ENCODE assay signal across 21 cellular contexts in genomic region chr2:175330195-175330594, GRCh38.
DNase-seq lines count a peak whose midpoint lies in the region; ATAC-seq, FAIRE-seq and TF ChIP-seq lines count a peak whose summit lies in the region.
"Had no signal": no experiment of that assay in that cellular context is flagged by ENCODE, and none has a peak within 500 bp of the region (broad histone marks: within the 10 kb centered on the region; RNA-seq: fewer than 3 reads in every experiment).

No MANE protein-coding gene starts in this region.

- intact Hi-C loops in HepG2 (cut with micrococcal nuclease; ENCODE audit: unreplicated experiment): no loop called here
- intact Hi-C loops in right lobe of liver (cut with DNase I): no loop called here
- intact Hi-C loops in GM12878 (cut with micrococcal nuclease; ENCODE audit: unreplicated experiment): no loop called here
- intact Hi-C loops in body of pancreas (cut with DNase I): no loop called here

- ATAC-seq in HepG2 (no peak), right lobe of liver (no peak), GM12878 (no peak), body of pancreas (no peak)
- ATAC-seq: CD8-positive, alpha-beta T cell had no signal

- TF ChIP-seq POLR2A in HepG2 (IDR thresholded peaks at IDR 0.05; ENCODE audit: insufficient read depth in 1 of 2, low read depth in 2 of 2, low read length in 2 of 2): no peak
- TF ChIP-seq POLR2A in right lobe of liver (IDR thresholded peaks at IDR 0.05): no peak
- TF ChIP-seq POLR2A in GM12878 (IDR thresholded peaks at IDR 0.05; ENCODE audit: low read depth, low read length): no peak
- TF ChIP-seq POLR2A in body of pancreas (IDR thresholded peaks at IDR 0.05): no peak

- RAD21 ChIA-PET in GM12878 (lab: Charles Lee; ENCODE audit: unreplicated experiment): interaction anchor here (0.8 kb wide), 1 partner anchor 79 kb away, joined by 5 read pairs; no protein-coding TSS in a partner anchor

- no peaks in the 10 kb centered on the region for H4K20me1 ChIP-seq in HepG2 (ENCODE audit: insufficient read depth, low read length)
- H4K20me1 ChIP-seq in GM12878 (ENCODE audit: control insufficient read depth, insufficient read depth): no peaks in the 10 kb centered on the region
- H4K20me1 ChIP-seq: BLaER1 had no signal

- H3K9ac ChIP-seq in HepG2 (ENCODE audit: insufficient read depth, low read depth, low read length) (no peak overlapping the region), GM12878 (ENCODE audit: control insufficient read depth, insufficient read depth, low read length) (no peak overlapping the region), parathyroid adenoma (no peak overlapping the region)
- H3K9ac ChIP-seq: BLaER1 had no signal

- DNase-seq in HepG2 (ENCODE audit: low spot score) (no peak), right lobe of liver (no peak), GM12878 (ENCODE audit: low read depth, low spot score) (no peak), body of pancreas (no peak), brain microvascular endothelial cell (no peak)
- DNase-seq: Caco-2; CD4-positive, CD25-positive, alpha-beta regulatory T cell; CD8-positive, alpha-beta T cell; DMS153; EL; GDM1; GOT3 had no signal

- SMC1A ChIA-PET in GM12878 (lab: Charles Lee; ENCODE audit: uncharacterized antibody, unreplicated experiment): no interaction called here

- no peak for TF ChIP-seq EP300 in HepG2 (IDR thresholded peaks at IDR 0.05; ENCODE audit: low read depth in 2 of 2, low read length in 2 of 2)
- no peak for TF ChIP-seq EP300 in HepG2 (CRISPR knock-in tag; IDR thresholded peaks at IDR 0.05; ENCODE audit: borderline replicate concordance)
- no peak for TF ChIP-seq EP300 in GM12878 (IDR thresholded peaks at IDR 0.05; ENCODE audit: borderline replicate concordance in 1 of 2, control insufficient read depth in 1 of 2, low read depth in 2 of 2, low read length in 2 of 2)

- FAIRE-seq in HepG2 (lab: Jason Lieb, UNC) (no peak), GM12878 (lab: Jason Lieb, UNC) (no peak)
- FAIRE-seq: A204.1, GM12891, GM18507, H54 had no signal

- in situ Hi-C loops in HepG2 (cut with HindIII; ENCODE audit: extremely low pct_ligation_motif_present, low pct_unique_long_range_greater_than_20kb): no loop called here
- in situ Hi-C loops in GM12878 (cut with MboI): no loop called here
- in situ Hi-C loops in brain microvascular endothelial cell (cut with HindIII; ENCODE audit: low pct_ligation_motif_present, low sequenced_read_pairs): no loop called here

- H3K27me3 ChIP-seq in HepG2 (ENCODE audit: control insufficient read depth in 1 of 2, insufficient read depth in 2 of 2, low read length in 2 of 2): no peaks in the 10 kb centered on the region
- no peaks in the 10 kb centered on the region for H3K27me3 ChIP-seq in right lobe of liver
- no peaks in the 10 kb centered on the region for H3K27me3 ChIP-seq in GM12878 (replicated peaks in 1 of 2; ENCODE audit: control insufficient read depth in 2 of 2, insufficient read depth in 2 of 2, low read length in 1 of 2)
- H3K27me3 ChIP-seq in parathyroid adenoma (ENCODE audit: control insufficient read depth, insufficient read depth, low read length): no peaks in the 10 kb centered on the region
- H3K27me3 ChIP-seq in body of pancreas: no peaks in the 10 kb centered on the region
- no peaks in the 10 kb centered on the region for H3K27me3 ChIP-seq in brain microvascular endothelial cell (replicated peaks)
- H3K27me3 ChIP-seq: BLaER1 had no signal

- H3K79me2 ChIP-seq in HepG2 (ENCODE audit: insufficient read depth, low read length): no peaks in the 10 kb centered on the region
- H3K79me2 ChIP-seq in GM12878 (ENCODE audit: control insufficient read depth, insufficient read depth, low read length): no peaks in the 10 kb centered on the region
- H3K79me2 ChIP-seq in parathyroid adenoma: no peaks in the 10 kb centered on the region

- H3K4me2 ChIP-seq in HepG2 (ENCODE audit: low read depth, low read length) (no peak overlapping the region), GM12878 (ENCODE audit: control insufficient read depth, insufficient read depth) (no peak overlapping the region), parathyroid adenoma (ENCODE audit: low read length) (no peak overlapping the region)
- H3K4me2 ChIP-seq: BLaER1 had no signal

- H2AFZ ChIP-seq in HepG2 (ENCODE audit: low read length) (no peak overlapping the region), GM12878 (ENCODE audit: control insufficient read depth, low read depth, low read length) (no peak overlapping the region), parathyroid adenoma (peak overlapping the region; percentile 59)

- H3K4me3 ChIP-seq in HepG2 (replicated peaks in 1 of 3; ENCODE audit: insufficient read depth in 1 of 3, low read depth in 2 of 3, low read length in 3 of 3) (no peak overlapping the region), right lobe of liver (no peak overlapping the region), GM12878 (no peak overlapping the region), parathyroid adenoma (ENCODE audit: low read depth, low read length) (no peak overlapping the region), body of pancreas (no peak overlapping the region), brain microvascular endothelial cell (ENCODE audit: low read depth, low read length) (no peak overlapping the region)
- H3K4me3 ChIP-seq: BLaER1, HAP-1 had no signal

- TF ChIP-seq RAD21 in HepG2 (CRISPR knock-in tag; IDR thresholded peaks at IDR 0.05) (no peak), GM12878 (IDR thresholded peaks at IDR 0.05; ENCODE audit: insufficient read depth, low read depth, low read length) (no peak)

- no peaks in the 10 kb centered on the region for H3K4me1 ChIP-seq in HepG2 (ENCODE audit: insufficient read depth, low read length)
- no peaks in the 10 kb centered on the region for H3K4me1 ChIP-seq in right lobe of liver
- H3K4me1 ChIP-seq in GM12878 (ENCODE audit: control insufficient read depth, insufficient read depth, low read length): no peaks in the 10 kb centered on the region
- no peaks in the 10 kb centered on the region for H3K4me1 ChIP-seq in parathyroid adenoma
- no peaks in the 10 kb centered on the region for H3K4me1 ChIP-seq in body of pancreas
- H3K4me1 ChIP-seq: BLaER1, Caco-2, HAP-1 had no signal

- CTCF ChIA-PET in HepG2 (lab: Yijun Ruan, JAX; ENCODE audit: low intra/inter-chr PET ratio, low total read pairs): no interaction called here
- CTCF ChIA-PET in GM12878 (lab: Yijun Ruan, JAX): interaction anchor here (0.9 kb wide), 1 partner anchor 19 kb away, joined by 3 read pairs; no protein-coding TSS in a partner anchor

- POLR2A ChIA-PET in HepG2 (lab: Yijun Ruan, JAX) (no interaction called here), GM12878 (lab: Charles Lee) (no interaction called here)

- BruUV-seq in HepG2 (replicated peaks; lab: Mats Ljungman, UMichigan) (no TSS peak), GM12878 (replicated peaks; lab: Mats Ljungman, UMichigan) (no TSS peak)

- 16% methylated on average over 3 of the region's 3 CpGs for WGBS in HepG2 (ENCODE audit: low lambda C conversion rate)
- 67% methylated on average over 3 of the region's 3 CpGs for WGBS in right lobe of liver (ENCODE audit: insufficient coverage, low coverage, low lambda C conversion rate, missing lambda C conversion rate)
- 66% methylated on average over 3 of the region's 3 CpGs for WGBS in GM12878 (ENCODE audit: insufficient coverage, insufficient replicate concordance, low lambda C conversion rate, missing lambda C conversion rate)
- 64 to 75% methylated on average over 3 of the region's 3 CpGs for WGBS in body of pancreas, 2 donors

- no peak overlapping the region for H3K27ac ChIP-seq in HepG2 (ENCODE audit: extremely low read length, insufficient read depth, low read length)
- no peak overlapping the region for H3K27ac ChIP-seq in right lobe of liver
- no peak overlapping the region for H3K27ac ChIP-seq in GM12878 (ENCODE audit: control insufficient read depth, insufficient read depth)
- no peak overlapping the region for H3K27ac ChIP-seq in parathyroid adenoma
- H3K27ac ChIP-seq in body of pancreas: no peak overlapping the region
- H3K27ac ChIP-seq in brain microvascular endothelial cell: no peak overlapping the region
- H3K27ac ChIP-seq: 22Rv1, BLaER1, C4-2B had no signal

- H3K36me3 ChIP-seq in HepG2 (replicated peaks in 1 of 2; ENCODE audit: control insufficient read depth in 1 of 2, insufficient read depth in 2 of 2, low read length in 2 of 2) (no peaks in the 10 kb centered on the region), right lobe of liver (no peaks in the 10 kb centered on the region), GM12878 (ENCODE audit: control insufficient read depth in 2 of 2, insufficient read depth in 2 of 2, low read length in 1 of 2) (no peaks in the 10 kb centered on the region), parathyroid adenoma (ENCODE audit: control insufficient read depth, insufficient read depth, low read length) (no peaks in the 10 kb centered on the region), body of pancreas (replicated peaks in 1 of 2; ENCODE audit: insufficient read depth in 1 of 2, low read depth in 2 of 2) (no peaks in the 10 kb centered on the region), brain microvascular endothelial cell (replicated peaks) (no peaks in the 10 kb centered on the region)
- H3K36me3 ChIP-seq: BLaER1, HAP-1 had no signal

- H3K9me3 ChIP-seq in HepG2 (ENCODE audit: low read length) (no peaks in the 10 kb centered on the region), right lobe of liver (no peaks in the 10 kb centered on the region), GM12878 (replicated peaks; ENCODE audit: control insufficient read depth, insufficient read depth, low read length) (no peaks in the 10 kb centered on the region), parathyroid adenoma (ENCODE audit: control insufficient read depth, low read length) (no peaks in the 10 kb centered on the region), body of pancreas (no peaks in the 10 kb centered on the region)
- H3K9me3 ChIP-seq: HAP-1 had no signal

- TF ChIP-seq CTCF in HepG2 (CRISPR knock-in tag; IDR thresholded peaks at IDR 0.05) (no peak), right lobe of liver (IDR thresholded peaks at IDR 0.05) (no peak), GM12878 (IDR thresholded peaks at IDR 0.05 in 2 of 3, conservative IDR thresholded peaks at IDR 0.05 in 1 of 3; ENCODE audit: control insufficient read depth in 2 of 3, extremely low read depth in 1 of 3, insufficient read depth in 1 of 3, low read depth in 3 of 3, low read length in 3 of 3) (no peak), parathyroid adenoma (IDR thresholded peaks at IDR 0.05) (no peak), body of pancreas (IDR thresholded peaks at IDR 0.05) (no peak), brain microvascular endothelial cell (IDR thresholded peaks at IDR 0.05; ENCODE audit: low read depth, low read length, missing control alignments) (no peak)

TF ChIP-seq in HepG2, 621 proteins besides CTCF, POLR2A, EP300 and RAD21 (continues in another document):
- TF ChIP-seq SUZ12 (IDR thresholded peaks at IDR 0.05; ENCODE audit: low read depth, low read length): no peak
